Comparison of ENCODE assay signal across 1 cellular context in genomic region chr15:67820147-67820991, GRCh38.
TF ChIP-seq lines count a peak whose summit lies in the region.

No MANE protein-coding gene starts in this region.

TF ChIP-seq in SK-N-SH, 30 proteins besides CTCF, POLR2A, EP300 and RAD21:
- TF ChIP-seq, protein P1, sequence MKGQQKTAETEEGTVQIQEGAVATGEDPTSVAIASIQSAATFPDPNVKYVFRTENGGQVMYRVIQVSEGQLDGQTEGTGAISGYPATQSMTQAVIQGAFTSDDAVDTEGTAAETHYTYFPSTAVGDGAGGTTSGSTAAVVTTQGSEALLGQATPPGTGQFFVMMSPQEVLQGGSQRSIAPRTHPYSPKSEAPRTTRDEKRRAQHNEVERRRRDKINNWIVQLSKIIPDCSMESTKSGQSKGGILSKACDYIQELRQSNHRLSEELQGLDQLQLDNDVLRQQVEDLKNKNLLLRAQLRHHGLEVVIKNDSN (IDR thresholded peaks at IDR 0.05; ENCODE audit: borderline replicate concordance, low read depth) = no peak
- TF ChIP-seq, protein P2, sequence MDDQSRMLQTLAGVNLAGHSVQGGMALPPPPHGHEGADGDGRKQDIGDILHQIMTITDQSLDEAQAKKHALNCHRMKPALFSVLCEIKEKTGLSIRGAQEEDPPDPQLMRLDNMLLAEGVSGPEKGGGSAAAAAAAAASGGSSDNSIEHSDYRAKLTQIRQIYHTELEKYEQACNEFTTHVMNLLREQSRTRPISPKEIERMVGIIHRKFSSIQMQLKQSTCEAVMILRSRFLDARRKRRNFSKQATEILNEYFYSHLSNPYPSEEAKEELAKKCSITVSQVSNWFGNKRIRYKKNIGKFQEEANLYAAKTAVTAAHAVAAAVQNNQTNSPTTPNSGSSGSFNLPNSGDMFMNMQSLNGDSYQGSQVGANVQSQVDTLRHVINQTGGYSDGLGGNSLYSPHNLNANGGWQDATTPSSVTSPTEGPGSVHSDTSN (IDR thresholded peaks at IDR 0.05) = no peak
